ENCODE assay signal across 1 cellular context in the genomic region with DNA sequence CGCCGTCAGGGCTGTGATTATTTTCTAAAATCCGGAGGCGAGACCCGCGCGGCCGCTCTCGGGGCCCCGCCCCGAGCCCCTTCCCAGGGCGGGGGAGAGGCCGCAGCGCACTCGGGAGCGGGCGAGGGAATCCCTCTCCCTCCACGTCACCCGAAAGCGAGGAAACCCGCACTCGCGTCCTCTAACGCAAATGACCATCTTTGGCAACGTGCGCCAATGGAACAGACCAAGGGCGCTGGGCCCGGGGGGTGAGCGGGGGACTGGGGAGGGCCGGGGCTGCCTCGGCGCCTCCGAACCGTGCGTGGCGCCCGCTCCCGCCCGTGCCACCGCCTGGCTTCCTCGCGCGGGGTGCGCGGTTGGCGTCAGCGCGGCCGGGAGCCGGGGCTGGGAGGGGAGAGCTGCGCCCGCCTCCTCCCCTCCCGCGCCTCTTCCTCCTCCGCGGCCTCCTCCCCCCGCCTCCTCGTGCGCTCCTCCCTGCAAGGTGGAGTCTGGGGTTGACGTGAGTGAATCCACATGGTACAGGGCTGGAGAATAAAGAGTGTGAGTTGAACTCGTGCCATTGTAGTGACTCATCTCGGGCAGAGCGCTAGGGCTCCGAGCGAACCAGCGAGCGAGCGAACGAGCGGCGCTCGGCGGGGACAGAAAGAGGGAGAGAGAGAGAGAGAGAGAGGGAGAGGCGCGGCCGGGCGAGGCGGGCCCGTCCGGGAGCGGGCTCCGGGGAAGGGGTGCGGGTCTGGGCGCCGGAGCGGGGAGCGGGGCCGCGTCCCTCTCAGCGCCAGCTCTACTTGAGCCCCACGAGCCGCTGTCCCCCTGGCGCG.
TF ChIP-seq lines count a peak whose summit lies in the region.

TSS of gene FOSL2 (plus strand) at position 562 of the 818 bp plus-strand sequence. CDS start 863 bp downstream, outside the sequence.

TF ChIP-seq in K562, 482 proteins besides CTCF, POLR2A, EP300 and RAD21 (continued from another document and continues in another):
- TF ChIP-seq ZNF639 (CRISPR knock-in tag; conservative IDR thresholded peaks at IDR 0.05 in 1 of 2, IDR thresholded peaks at IDR 0.05 in 1 of 2) (peak in 1 of 2 experiments; percentile 77; a peak in 2 of 4 replicates), MLLT1 (IDR thresholded peaks at IDR 0.05) (peak in 1 of 2 experiments; percentile 85; a peak in 2 of 4 replicates), PHF20 (IDR thresholded peaks at IDR 0.05; ENCODE audit: partially characterized antibody) (peak; percentile 32), ZBTB9 (CRISPR knock-in tag; IDR thresholded peaks at IDR 0.05) (peak; percentile 47; the same call in 1 of the 2 replicates), ZBTB26 (CRISPR knock-in tag; IDR thresholded peaks at IDR 0.05) (0 out of 2 replicates have a peak, but pooled peaks have one; percentile 6), TEAD1 (CRISPR knock-in tag; IDR thresholded peaks at IDR 0.05) (peak; percentile 56 to 64; a peak in 1 of 4 replicates), ZNF76 (CRISPR knock-in tag; IDR thresholded peaks at IDR 0.05; ENCODE audit: borderline replicate concordance) (0 out of 2 replicates have a peak, but pooled peaks have one; percentile 19), MYC (IDR thresholded peaks at IDR 0.05; ENCODE audit: low read depth, low read length) (peak; percentile 92), MYC (CRISPR knock-in tag; IDR thresholded peaks at IDR 0.05; ENCODE audit: borderline replicate concordance, low read depth) (no peak), POLR2AphosphoS5 (IDR thresholded peaks at IDR 0.05; ENCODE audit: control insufficient read depth, insufficient read depth, low read depth, low read length) (peak; percentile 56; the same call in 1 of the 2 replicates), KDM1A (IDR thresholded peaks at IDR 0.05) (peak; percentile 47 to 58; a peak in 3 of 4 replicates), KDM2B (CRISPR knock-in tag; IDR thresholded peaks at IDR 0.05) (peak; percentile 84; the same call in 1 of the 2 replicates), ZNF318 (IDR thresholded peaks at IDR 0.05; ENCODE audit: borderline replicate concordance in 1 of 2, low read depth in 1 of 2) (peak in 1 of 2 experiments; percentile 72; a peak in 2 of 4 replicates), RBFOX2 (IDR thresholded peaks at IDR 0.05; ENCODE audit: low read depth, low read length) (peak; percentile 84), ZNF232 (CRISPR knock-in tag; IDR thresholded peaks at IDR 0.05) (no peak), HNRNPLL (IDR thresholded peaks at IDR 0.05; ENCODE audit: low read depth, low read length, poor library complexity, severe bottlenecking) (peak; percentile 68), ARID1B (IDR thresholded peaks at IDR 0.05) (peak; percentile 58), JUND (IDR thresholded peaks at IDR 0.05; ENCODE audit: borderline replicate concordance, low read depth, low read length) (peak; percentile 98), JUND (tag; IDR thresholded peaks at IDR 0.05; ENCODE audit: borderline replicate concordance, low read depth, low read length) (peak; percentile 91; the same call in 2 of the 3 replicates), CXXC5 (CRISPR knock-in tag; IDR thresholded peaks at IDR 0.05) (peak; percentile 77)
